In genomic region chr6:3245216-3245615, GRCh38 we compare ENCODE assay signal across 30 cellular contexts. TPM values are rescaled to one million over a fixed set of nuclear protein-coding genes. Genes with fewer than 3 reads are reported as not detected.
"Had no signal": no experiment of that assay in that cellular context is flagged by ENCODE, and none has a peak within 500 bp of the region (broad histone marks: within the 10 kb centered on the region; RNA-seq: fewer than 3 reads in every experiment).

No MANE protein-coding gene starts in this region.

- H3K9me3 Mint-ChIP-seq: activated B cell treated with CpG ODN at 0.5 μM for 24 hours; activated CD8-positive, alpha-beta T cell treated with anti-CD3 and anti-CD28 coated beads for 36 hours; activated T-cell treated with anti-CD3 and anti-CD28 coated beads, Interleukin-2, amount 50 U/mL, for 4 hours; activated T-helper 17 cell treated with anti-CD3 and anti-CD28 coated beads, Interleukin-2, amount 50 U/mL, for 72 hours; T-helper 2 cell treated with Interferon-gamma antibody and Interleukin-4, amounts not matched to agents 5 μg/mL and 100 μg/mL, for 36 hours had no signal

- H3K27me3 ChIP-seq: gastroesophageal sphincter had no signal

- H3K27ac ChIP-seq: colonic mucosa, epithelial cell of prostate, esophagus squamous epithelium, gastroesophageal sphincter, WERI-Rb-1 had no signal

- H3K9me3 ChIP-seq: colonic mucosa, esophagus squamous epithelium, gastroesophageal sphincter had no signal

- ATAC-seq: activated CD4-positive, CD25-positive, alpha-beta regulatory T cell treated with anti-CD3 and anti-CD28 coated beads, Interleukin-2, amount 50 U/mL, for 24 hours; activated CD8-positive, alpha-beta T cell treated with anti-CD3 and anti-CD28 coated beads for 36 hours; activated T-cell treated with anti-CD3 and anti-CD28 coated beads, Interleukin-2, amount 50 U/mL, for 4 hours; activated T-helper 17 cell treated with anti-CD3 and anti-CD28 coated beads, Interleukin-2, amount 50 U/mL, for 72 hours; gastroesophageal sphincter; T-helper 17 cell had no signal

- H3K4me1 ChIP-seq: colonic mucosa had no signal

- FAIRE-seq: astrocyte, endometrium, endothelial cell of umbilical vein had no signal

- H3K4me3 ChIP-seq: colonic mucosa, esophagus squamous epithelium, gastroesophageal sphincter had no signal

- H3K36me3 ChIP-seq: colonic mucosa, esophagus squamous epithelium, gastroesophageal sphincter, WERI-Rb-1 had no signal

- H3K4me1 Mint-ChIP-seq: activated B cell treated with CpG ODN at 0.5 μM for 24 hours; activated T-helper 17 cell treated with anti-CD3 and anti-CD28 coated beads, Interleukin-2, amount 50 U/mL, for 72 hours had no signal

- H3K27ac Mint-ChIP-seq: activated B cell treated with CpG ODN at 0.5 μM for 24 hours; activated CD8-positive, alpha-beta T cell treated with anti-CD3 and anti-CD28 coated beads for 36 hours; activated naive CD8-positive, alpha-beta T cell; activated T-helper 17 cell treated with anti-CD3 and anti-CD28 coated beads, Interleukin-2, amount 50 U/mL, for 72 hours; T-helper 17 cell; T-helper 2 cell treated with Interferon-gamma antibody and Interleukin-4, amounts not matched to agents 5 μg/mL and 100 μg/mL, for 36 hours had no signal

- H3K4me3 Mint-ChIP-seq: activated B cell treated with CpG ODN at 0.5 μM for 24 hours; activated CD8-positive, alpha-beta T cell treated with anti-CD3 and anti-CD28 coated beads for 36 hours; activated naive CD8-positive, alpha-beta T cell; activated T-cell treated with anti-CD3 and anti-CD28 coated beads, Interleukin-2, amount 50 U/mL, for 4 hours; activated T-helper 17 cell treated with anti-CD3 and anti-CD28 coated beads, Interleukin-2, amount 50 U/mL, for 72 hours; T-helper 17 cell; T-helper 2 cell treated with Interferon-gamma antibody and Interleukin-4, amounts not matched to agents 5 μg/mL and 100 μg/mL, for 36 hours had no signal

- DNase-seq: activated B cell treated with CpG ODN at 0.5 μM for 24 hours; activated CD4-positive, alpha-beta T cell treated with anti-CD3 and anti-CD28 coated beads for 48 hours; activated CD4-positive, alpha-beta T cell treated with anti-CD3 and anti-CD28 coated beads, Interleukin-2, amount 50 U/mL, for 1 hour; activated CD4-positive, alpha-beta T cell treated with anti-CD3 and anti-CD28 coated beads, Interleukin-2, amount 50 U/mL, for 48 hours; activated CD8-positive, alpha-beta memory T cell treated with anti-CD3 and anti-CD28 coated beads for 24 hours; activated CD8-positive, alpha-beta T cell treated with anti-CD3 and anti-CD28 coated beads for 36 hours; activated effector memory CD4-positive, alpha-beta T cell treated with Interleukin-2 at 50 U/mL for 16 hours; activated gamma-delta T cell treated with Interleukin-2 at 50 U/mL for 16 hours; activated naive CD4-positive, alpha-beta T cell treated with anti-CD3 and anti-CD28 coated beads, Interleukin-2, amount 50 U/mL, for 16 hours; activated naive CD4-positive, alpha-beta T cell treated with Interleukin-2 at 50 U/mL for 16 hours; activated T-cell treated with anti-CD3 and anti-CD28 coated beads, Interleukin-2, amount 50 U/mL, for 4 hours; amniotic stem cell; anterior cingulate cortex; caudate nucleus; colonic mucosa; effector CD8-positive, alpha-beta T cell; esophagus squamous epithelium; foreskin melanocyte; T-helper 17 cell; T1000; WERI-Rb-1 had no signal

RNA-seq across cellular contexts. Expression of gene TUBB2B, which starts 17.8 kb away (rescaled TPM):
- total RNA-seq: activated B cell treated with CpG ODN at 0.5 μM for 24 hours had no signal
